13 cellular contexts compared by ENCODE assay signal in genomic region chr5:139298242-139298641, GRCh38. TPM values are rescaled to one million over a fixed set of nuclear protein-coding genes. Genes with fewer than 3 reads are reported as not detected.
DNase-seq lines count a peak whose midpoint lies in the region; ATAC-seq and TF ChIP-seq lines count a peak whose summit lies in the region.
"Had no signal": no experiment of that assay in that cellular context is flagged by ENCODE, and none has a peak within 500 bp of the region (broad histone marks: within the 10 kb centered on the region; RNA-seq: fewer than 3 reads in every experiment).

No MANE protein-coding gene starts in this region.

- intact Hi-C loops in PC-9 (cut with micrococcal nuclease; ENCODE audit: unreplicated experiment), result no loop called here

- H3K27me3 Mint-ChIP-seq in activated CD8-positive, alpha-beta memory T cell treated with anti-CD3 and anti-CD28 coated beads, Interleukin-2, amount 10 ng/mL, durations not matched to agents 7 days and 5 days, result no peaks in the 10 kb centered on the region
- H3K27me3 Mint-ChIP-seq in endodermal cell (ENCODE audit: insufficient read depth), result no peaks in the 10 kb centered on the region
- H3K27me3 Mint-ChIP-seq in progenitor cell of endocrine pancreas, result no peaks in the 10 kb centered on the region

- H3K79me2 ChIP-seq in PC-9 (ENCODE audit: low read depth), result peaks cover 97% of the 10 kb centered on the region
- peaks cover 93% of the 10 kb centered on the region for H3K79me2 ChIP-seq in smooth muscle cell (ENCODE audit: low read depth)

- BruUV-seq in PC-9 (replicated peaks; lab: Mats Ljungman, UMichigan), result no TSS peak

- H3K4me3 ChIP-seq in PC-9 (no peak overlapping the region), endodermal cell (ENCODE audit: low read length) (peak overlapping the region; percentile 99), smooth muscle cell (no peak overlapping the region)
- H3K4me3 ChIP-seq: colonic mucosa, uterus had no signal

- H3K4me1 Mint-ChIP-seq in activated CD8-positive, alpha-beta memory T cell treated with anti-CD3 and anti-CD28 coated beads, Interleukin-2, amount 10 ng/mL, durations not matched to agents 7 days and 5 days, result peaks cover 74% of the 10 kb centered on the region
- H3K4me1 Mint-ChIP-seq in endodermal cell (peaks cover 46% of the 10 kb centered on the region), progenitor cell of endocrine pancreas (ENCODE audit: low read depth) (peaks cover 55% of the 10 kb centered on the region)

- H3K4me3 Mint-ChIP-seq in activated CD8-positive, alpha-beta memory T cell treated with anti-CD3 and anti-CD28 coated beads, Interleukin-2, amount 10 ng/mL, durations not matched to agents 7 days and 5 days, result peak overlapping the region; percentile 34
- no peak overlapping the region for H3K4me3 Mint-ChIP-seq in endodermal cell
- no peak overlapping the region for H3K4me3 Mint-ChIP-seq in progenitor cell of endocrine pancreas (ENCODE audit: low read depth)

- H3K27me3 ChIP-seq in PC-9 (ENCODE audit: insufficient read depth, low read depth) (no peaks in the 10 kb centered on the region), endodermal cell (ENCODE audit: control insufficient read depth, insufficient read depth, low read length, poor library complexity, severe bottlenecking) (no peaks in the 10 kb centered on the region), smooth muscle cell (ENCODE audit: low read depth) (no peaks in the 10 kb centered on the region)
- H3K27me3 ChIP-seq: colonic mucosa, uterus had no signal

- peak overlapping the region; percentile 5 for H3K9ac ChIP-seq in endodermal cell (ENCODE audit: extremely low read depth, low read length, poor library complexity, severe bottlenecking)
- H3K9ac ChIP-seq in smooth muscle cell (ENCODE audit: low read depth), result no peak overlapping the region

- ATAC-seq in activated CD8-positive, alpha-beta memory T cell treated with anti-CD3 and anti-CD28 coated beads, Interleukin-2, amount 10 ng/mL, durations not matched to agents 7 days and 5 days, result no peak
- ATAC-seq in HG02610 (IDR thresholded peaks at IDR 0.05; ENCODE audit: unreplicated experiment) (no peak), GM21529 (IDR thresholded peaks at IDR 0.05; ENCODE audit: unreplicated experiment) (no peak)
- ATAC-seq: Right ventricle myocardium inferior had no signal

- H3K4me1 ChIP-seq in PC-9 (replicated peaks; ENCODE audit: insufficient read depth) (peaks cover 28% of the 10 kb centered on the region), endodermal cell (ENCODE audit: control insufficient read depth, insufficient read depth, low read length) (no peaks in the 10 kb centered on the region), smooth muscle cell (ENCODE audit: low read depth) (peaks cover 30% of the 10 kb centered on the region)

- H3K4me2 ChIP-seq in PC-9 (peak overlapping the region; percentile 53), smooth muscle cell (no peak overlapping the region)

- H3K9me3 ChIP-seq in PC-9 (ENCODE audit: insufficient read depth, low read depth) (no peaks in the 10 kb centered on the region), endodermal cell (ENCODE audit: control insufficient read depth, low read length) (no peaks in the 10 kb centered on the region), smooth muscle cell (replicated peaks; ENCODE audit: low read depth) (no peaks in the 10 kb centered on the region)
- H3K9me3 ChIP-seq: colonic mucosa, uterus had no signal

- no peak for DNase-seq in activated CD8-positive, alpha-beta memory T cell treated with anti-CD3 and anti-CD28 coated beads, Interleukin-2, amount 10 ng/mL, durations not matched to agents 7 days and 5 days
- DNase-seq in activated CD8-positive, alpha-beta memory T cell treated with anti-CD3 and anti-CD28 coated beads, Interleukin-2, amount 50 U/mL, for 4 hours, result no peak
- DNase-seq in PC-9 (no peak), endodermal cell (peak; percentile 42), progenitor cell of endocrine pancreas (ENCODE audit: low spot score, unreplicated experiment) (no peak), smooth muscle cell (lab: John Stamatoyannopoulos, UW; ENCODE audit: unreplicated experiment) (no peak)
- DNase-seq: colonic mucosa; kidney glomerular epithelial cell; stimulated activated CD4-positive, alpha-beta T cell treated with anti-CD3 and anti-CD28 coated beads, Interleukin-12 subunit alpha, Interleukin-12 subunit beta, amount 100 ng/mL, for 4 hours; uterus had no signal

- no peak overlapping the region for H2AFZ ChIP-seq in PC-9
- no peak overlapping the region for H2AFZ ChIP-seq in smooth muscle cell (ENCODE audit: low read depth)

- H3F3A ChIP-seq in PC-9 (ENCODE audit: insufficient read depth, low read depth) (peaks cover 38% of the 10 kb centered on the region), smooth muscle cell (ENCODE audit: low read depth) (peaks cover 13% of the 10 kb centered on the region)

- peaks cover 32% of the 10 kb centered on the region for H3K36me3 Mint-ChIP-seq in activated CD8-positive, alpha-beta memory T cell treated with anti-CD3 and anti-CD28 coated beads, Interleukin-2, amount 10 ng/mL, durations not matched to agents 7 days and 5 days
- peaks cover 27% of the 10 kb centered on the region for H3K36me3 Mint-ChIP-seq in endodermal cell (ENCODE audit: low read depth)
- H3K36me3 Mint-ChIP-seq in progenitor cell of endocrine pancreas (ENCODE audit: insufficient read depth), result peaks cover 1% of the 10 kb centered on the region

- CTCF ChIA-PET in activated CD8-positive, alpha-beta memory T cell treated with anti-CD3 and anti-CD28 coated beads, Interleukin-2, amount 10 ng/mL, durations not matched to agents 7 days and 5 days (lab: Charles Lee), result interaction anchor here (1.8 to 5.3 kb wide), 2 partner anchors 7 to 22 kb away, joined by 5 to 28 read pairs; no protein-coding TSS in a partner anchor
- CTCF ChIA-PET in PC-9 (lab: Charles Lee), result no interaction called here

- no peak for TF ChIP-seq CTCF in PC-9 (conservative IDR thresholded peaks at IDR 0.05)
- TF ChIP-seq CTCF in endodermal cell (conservative IDR thresholded peaks at IDR 0.05), result no peak
- TF ChIP-seq CTCF in progenitor cell of endocrine pancreas (IDR thresholded peaks at IDR 0.05; ENCODE audit: unreplicated experiment), result no peak
- no peak for TF ChIP-seq CTCF in smooth muscle cell (IDR thresholded peaks at IDR 0.05; ENCODE audit: borderline replicate concordance, insufficient read depth, poor library complexity, severe bottlenecking)

- WGBS in endodermal cell (ENCODE audit: insufficient coverage in 1 of 2, insufficient read length in 1 of 2), 2 experiments, result 89 to 92% methylated on average over 11 of the region's 11 CpGs
- 82% methylated on average over 11 of the region's 11 CpGs for WGBS in smooth muscle cell (ENCODE audit: low lambda C conversion rate)

- H3K36me3 ChIP-seq in PC-9 (ENCODE audit: low read depth) (0 out of 2 replicates have a peak, but pooled peaks cover 7% of the 10 kb centered on the region), endodermal cell (ENCODE audit: control insufficient read depth, insufficient read depth, low read length) (peaks cover 24% of the 10 kb centered on the region), smooth muscle cell (ENCODE audit: low read depth) (no peaks in the 10 kb centered on the region)
- H3K36me3 ChIP-seq: colonic mucosa, uterus had no signal

- peak overlapping the region; percentile 61 for H3K27ac Mint-ChIP-seq in activated CD8-positive, alpha-beta memory T cell treated with anti-CD3 and anti-CD28 coated beads, Interleukin-2, amount 10 ng/mL, durations not matched to agents 7 days and 5 days
- H3K27ac Mint-ChIP-seq in endodermal cell (peak overlapping the region; percentile 44), progenitor cell of endocrine pancreas (peak overlapping the region; percentile 61)

- H4K20me1 ChIP-seq in PC-9 (ENCODE audit: insufficient read depth) (peaks cover 89% of the 10 kb centered on the region), smooth muscle cell (ENCODE audit: low read depth) (peaks cover 89% of the 10 kb centered on the region)

- POLR2A ChIA-PET in PC-9 (lab: Charles Lee; ENCODE audit: unreplicated experiment), result no interaction called here

- H3K9me2 ChIP-seq in PC-9 (ENCODE audit: insufficient read depth), result no peaks in the 10 kb centered on the region

- no peak overlapping the region for H3K27ac ChIP-seq in PC-9
- no peak overlapping the region for H3K27ac ChIP-seq in endodermal cell (ENCODE audit: low read depth, low read length)
- no peak overlapping the region for H3K27ac ChIP-seq in smooth muscle cell (ENCODE audit: low read depth)
- H3K27ac ChIP-seq: colonic mucosa, uterus had no signal

- no peaks in the 10 kb centered on the region for H3K9me3 Mint-ChIP-seq in activated CD8-positive, alpha-beta memory T cell treated with anti-CD3 and anti-CD28 coated beads, Interleukin-2, amount 10 ng/mL, durations not matched to agents 7 days and 5 days (ENCODE audit: low read depth)
- no peaks in the 10 kb centered on the region for H3K9me3 Mint-ChIP-seq in endodermal cell
- H3K9me3 Mint-ChIP-seq in progenitor cell of endocrine pancreas (ENCODE audit: low read depth), result no peaks in the 10 kb centered on the region

RNA-seq across cellular contexts. Expression of gene MATR3, which starts 4.7 kb away (rescaled TPM):
- total RNA-seq in activated CD8-positive, alpha-beta memory T cell treated with anti-CD3 and anti-CD28 coated beads, Interleukin-2, amount 10 ng/mL, durations not matched to agents 7 days and 5 days, result 100 to 1,000 TPM; 149 to 195 TPM
- total RNA-seq in PC-9 (2021) (129 and 145 TPM in 2 replicates), endodermal cell (100 to 1,000 TPM; 250 to 279 TPM), progenitor cell of endocrine pancreas (324 and 336 TPM in 2 replicates), smooth muscle cell (267 and 353 TPM in 2 replicates)
- 439 TPM for polyA plus RNA-seq in endodermal cell (2013, experiment 1 of 2)
- polyA plus RNA-seq in endodermal cell (2013, experiment 2 of 2), result 415 TPM
- polyA plus RNA-seq in smooth muscle cell, result 151 and 169 TPM in 2 replicates

RNA-seq across cellular contexts. Expression of gene PAIP2, which starts 43.4 kb away (rescaled TPM):
- 100 to 1,000 TPM in 1 of 2 experiments, 10 to 100 TPM in 1; 83.4 to 112 TPM for total RNA-seq in activated CD8-positive, alpha-beta memory T cell treated with anti-CD3 and anti-CD28 coated beads, Interleukin-2, amount 10 ng/mL, durations not matched to agents 7 days and 5 days
- total RNA-seq in PC-9 (2021) (79.4 and 90.5 TPM in 2 replicates), endodermal cell (100 to 1,000 TPM; 128 to 142 TPM), progenitor cell of endocrine pancreas (92.3 and 97.4 TPM in 2 replicates), smooth muscle cell (96.1 and 98.1 TPM in 2 replicates)
- 193 TPM for polyA plus RNA-seq in endodermal cell (2013, experiment 1 of 2)
- polyA plus RNA-seq in endodermal cell (2013, experiment 2 of 2), result 186 TPM
- 120 and 123 TPM in 2 replicates for polyA plus RNA-seq in smooth muscle cell
